Comparison of ENCODE assay signal across 10 cellular contexts in the genomic region with DNA sequence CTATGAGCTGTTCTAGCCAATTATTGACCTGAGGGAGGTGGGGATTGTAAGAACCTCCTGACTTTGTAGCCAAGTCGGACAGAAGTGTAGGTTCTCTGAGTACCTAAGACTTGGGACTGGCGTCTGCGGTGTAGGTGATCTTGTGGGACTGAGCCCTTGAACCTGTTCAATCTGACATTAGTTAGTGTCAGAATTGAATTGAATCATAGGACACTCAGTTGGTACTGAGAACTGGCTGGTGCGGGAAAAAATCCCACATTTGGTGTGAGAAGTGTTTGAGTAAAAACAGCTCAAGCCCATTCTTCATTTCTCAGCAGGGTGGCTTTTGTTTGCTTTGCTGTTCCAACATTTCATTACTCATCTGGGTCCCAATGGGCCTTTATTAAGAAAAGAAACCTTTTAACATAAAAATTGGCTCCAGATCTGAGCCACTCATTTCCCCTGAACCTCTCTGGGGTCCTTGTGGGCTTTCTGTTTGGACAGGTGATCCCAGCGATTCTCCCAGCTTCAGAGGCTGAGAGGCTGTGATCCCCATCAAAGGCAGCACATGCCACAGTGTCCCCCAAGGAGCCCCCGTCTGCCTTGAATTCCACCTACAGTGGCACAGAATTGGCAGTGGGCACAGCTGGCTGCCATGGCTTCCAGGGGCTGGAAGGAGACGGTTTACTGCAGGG.
DNase-seq lines count a peak whose midpoint lies in the region; ATAC-seq and TF ChIP-seq lines count a peak whose summit lies in the region.
"Had no signal": no experiment of that assay in that cellular context is flagged by ENCODE, and none has a peak within 500 bp of the region (broad histone marks: within the 10 kb centered on the region; RNA-seq: fewer than 3 reads in every experiment).

No MANE protein-coding gene starts in this region.

- DNase-seq in HT1080 (ENCODE audit: low read depth) (peak; percentile 80), astrocyte of the spinal cord (ENCODE audit: low read depth, low spot score) (peak; percentile 91), left lobe of liver (ENCODE audit: low spot score) (no peak), transverse colon (no peak), mucosa of descending colon (no peak), NCI-H510A treated with DMSO at 0.1 percent for 48 hours (lab: John Stamatoyannopoulos, UW) (no peak)
- DNase-seq in activated CD4-positive, alpha-beta T cell treated with anti-CD3 and anti-CD28 coated beads, Interleukin-2, amount 10 ng/mL, durations not matched to agents 7 days and 5 days, result no peak
- DNase-seq: activated CD8-positive, alpha-beta memory T cell treated with anti-CD3 and anti-CD28 coated beads, Interleukin-2, amount 50 U/mL, for 4 hours; NCI-H510A had no signal

- intact Hi-C loops in transverse colon (cut with DNase I; ENCODE audit: low total_unique reads), result no loop called here
- intact Hi-C loops in mucosa of descending colon (cut with DNase I, micrococcal nuclease), result loop anchor here in 1 of 2 donors (10.0 kb wide), 1 partner anchor 263 kb away; no protein-coding TSS in a partner anchor

- H3K4me1 ChIP-seq in transverse colon (peaks cover 0 to 39% (median 25%) of the 10 kb centered on the region in 4 donors), mucosa of descending colon (ENCODE audit: low read depth) (peaks cover 11% of the 10 kb centered on the region)
- H3K4me1 ChIP-seq: parathyroid adenoma had no signal

- no peak overlapping the region for H3K27ac Mint-ChIP-seq in activated CD4-positive, alpha-beta T cell treated with anti-CD3 and anti-CD28 coated beads, Interleukin-2, amount 10 ng/mL, durations not matched to agents 7 days and 5 days

- no peaks in the 10 kb centered on the region for H3K36me3 ChIP-seq in transverse colon
- no peaks in the 10 kb centered on the region for H3K36me3 ChIP-seq in mucosa of descending colon (ENCODE audit: low read depth)

- ATAC-seq in left lobe of liver (peak; percentile 10), mucosa of descending colon (no peak)

- no peaks in the 10 kb centered on the region for H3K9me3 Mint-ChIP-seq in activated CD4-positive, alpha-beta T cell treated with anti-CD3 and anti-CD28 coated beads, Interleukin-2, amount 10 ng/mL, durations not matched to agents 7 days and 5 days

- H3K4me3 ChIP-seq in astrocyte of the spinal cord (ENCODE audit: low read depth, low read length) (no peak overlapping the region), transverse colon (peak overlapping the region in 1 of 4 donors; percentile 16), mucosa of descending colon (no peak overlapping the region)

- TF ChIP-seq POLR2A in transverse colon (IDR thresholded peaks at IDR 0.05), result peak; percentile 43

- CTCF ChIA-PET in activated CD4-positive, alpha-beta T cell treated with anti-CD3 and anti-CD28 coated beads, Interleukin-2, amount 10 ng/mL, durations not matched to agents 7 days and 5 days (lab: Charles Lee), result no interaction called here

- TF ChIP-seq CTCF in astrocyte of the spinal cord (IDR thresholded peaks at IDR 0.05; ENCODE audit: low read depth, low read length) (no peak), transverse colon (IDR thresholded peaks at IDR 0.05) (no peak), mucosa of descending colon (IDR thresholded peaks at IDR 0.05) (no peak)

- H3K9me3 ChIP-seq in transverse colon, result no peaks in the 10 kb centered on the region
- no peaks in the 10 kb centered on the region for H3K9me3 ChIP-seq in mucosa of descending colon

- H3K27me3 ChIP-seq in transverse colon, result peaks cover 15% of the 10 kb centered on the region

- H3K4me3 Mint-ChIP-seq in activated CD4-positive, alpha-beta T cell treated with anti-CD3 and anti-CD28 coated beads, Interleukin-2, amount 10 ng/mL, durations not matched to agents 7 days and 5 days, result no peak overlapping the region

- no peaks in the 10 kb centered on the region for H3K36me3 Mint-ChIP-seq in activated CD4-positive, alpha-beta T cell treated with anti-CD3 and anti-CD28 coated beads, Interleukin-2, amount 10 ng/mL, durations not matched to agents 7 days and 5 days (ENCODE audit: low read depth)

- no peaks in the 10 kb centered on the region for H3K4me1 Mint-ChIP-seq in activated CD4-positive, alpha-beta T cell treated with anti-CD3 and anti-CD28 coated beads, Interleukin-2, amount 10 ng/mL, durations not matched to agents 7 days and 5 days

- POLR2A ChIA-PET in activated CD4-positive, alpha-beta T cell treated with anti-CD3 and anti-CD28 coated beads, Interleukin-2, amount 10 ng/mL, durations not matched to agents 7 days and 5 days (lab: Charles Lee), result no interaction called here

- in situ Hi-C loops in astrocyte of the spinal cord (cut with HindIII; ENCODE audit: low sequenced_read_pairs), result no loop called here
- in situ Hi-C loops in transverse colon (cut with MboI; ENCODE audit: low pct_ligation_motif_present in 1 of 4, low pct_unique_long_range_greater_than_20kb in 1 of 4, low sequenced_read_pairs in 3 of 4), result loop anchor here in 2 of 4 donors (25.0 kb wide), 2 partner anchors 266 to 391 kb away; no protein-coding TSS in a partner anchor

- 53 to 63% methylated on average over 3 to 7 of the region's 7 CpGs for WGBS in transverse colon (ENCODE audit: low coverage in 1 of 2), 2 donors

- peaks cover 19% of the 10 kb centered on the region for H3K27me3 Mint-ChIP-seq in activated CD4-positive, alpha-beta T cell treated with anti-CD3 and anti-CD28 coated beads, Interleukin-2, amount 10 ng/mL, durations not matched to agents 7 days and 5 days

- no peak for TF ChIP-seq EP300 in transverse colon (IDR thresholded peaks at IDR 0.05; ENCODE audit: low read depth)

- H3K27ac ChIP-seq in transverse colon, result peak overlapping the region in 3 of 4 donors; percentile 8 to 70 (median 62)
- H3K27ac ChIP-seq: parathyroid adenoma had no signal

Comparison
In these comparisons a context has a peak if more than half of its experiments do, and no peak if none do; other contexts are left out.
1. DNase-seq: peak in HT1080 (single experiment) and astrocyte of the spinal cord (single experiment); none in left lobe of liver (single experiment), transverse colon (single experiment), mucosa of descending colon (0 of 3), activated CD4-positive, alpha-beta T cell treated with anti-CD3 and anti-CD28 coated beads, Interleukin-2, amount 10 ng/mL, durations not matched to agents 7 days and 5 days (single experiment) and NCI-H510A treated with DMSO at 0.1 percent for 48 hours (single experiment).